ENCODE assay signal across 12 cellular contexts in the genomic region with DNA sequence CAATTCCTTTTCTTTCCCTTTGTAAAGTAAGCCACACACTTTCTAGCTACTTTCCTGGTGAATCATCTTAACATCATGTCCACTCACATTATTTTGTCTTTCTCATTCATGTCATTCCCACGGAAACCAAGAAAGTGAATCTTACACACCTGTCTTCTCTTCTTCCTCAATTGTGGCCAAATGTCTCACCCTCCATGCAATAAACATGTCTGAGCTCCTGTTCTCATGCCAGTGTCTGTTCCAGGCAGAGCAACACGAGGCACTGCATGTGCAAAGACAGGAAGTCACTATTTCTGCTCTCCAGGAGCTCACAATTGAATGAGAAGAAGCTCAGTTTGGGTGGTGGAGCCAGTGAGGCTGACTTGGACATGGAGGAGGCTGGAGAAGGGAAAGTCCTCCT. TPM values are rescaled to one million over a fixed set of nuclear protein-coding genes. Genes with fewer than 3 reads are reported as not detected.
A peak's percentile ranks its signal among the peaks of the same experiment; 100 is the strongest.
DNase-seq lines count a peak whose midpoint lies in the region; TF ChIP-seq lines count a peak whose summit lies in the region.
"Had no signal": no experiment of that assay in that cellular context is flagged by ENCODE, and none has a peak within 500 bp of the region (broad histone marks: within the 10 kb centered on the region; RNA-seq: fewer than 3 reads in every experiment).

No MANE protein-coding gene starts in this region.

- TF ChIP-seq POLR2A in adrenal gland (IDR thresholded peaks at IDR 0.05), result no peak

- H3K4me3 ChIP-seq in adipocyte (ENCODE audit: low read length) (peak overlapping the region; percentile 23), BE2C (ENCODE audit: low read depth, low read length) (no peak overlapping the region), adrenal gland (no peak overlapping the region)

- no peak overlapping the region for H3K27ac ChIP-seq in adrenal gland

- no peaks in the 10 kb centered on the region for H3K27me3 Mint-ChIP-seq in glutamatergic neuron (ENCODE audit: unreplicated experiment)

- H3K9ac ChIP-seq in adipocyte (ENCODE audit: low read length), result no peak overlapping the region

- H3K9me3 Mint-ChIP-seq in glutamatergic neuron (ENCODE audit: unreplicated experiment), result no peaks in the 10 kb centered on the region

- H3K36me3 ChIP-seq in adipocyte (ENCODE audit: control insufficient read depth, insufficient read depth, low read length, severe bottlenecking), result no peaks in the 10 kb centered on the region
- H3K36me3 ChIP-seq in BE2C, result no peaks in the 10 kb centered on the region
- no peaks in the 10 kb centered on the region for H3K36me3 ChIP-seq in adrenal gland (replicated peaks in 1 of 2)

- intact Hi-C loops in adrenal gland (cut with DNase I), result no loop called here

- H3K4me1 ChIP-seq in adipocyte (ENCODE audit: control insufficient read depth, insufficient read depth, low read length) (peaks cover 28% of the 10 kb centered on the region), BE2C (no peaks in the 10 kb centered on the region), adrenal gland (replicated peaks in 1 of 2) (no peaks in the 10 kb centered on the region)

- H3K4me1 Mint-ChIP-seq in glutamatergic neuron (ENCODE audit: low read depth, unreplicated experiment), result no peaks in the 10 kb centered on the region

- DNase-seq in EL, result peak; percentile 56
- DNase-seq in HPDE6-E6E7 (ENCODE audit: extremely low spot score), result peak; percentile 5
- peak; percentile 34 for DNase-seq in adipocyte (ENCODE audit: low read depth)
- DNase-seq in kidney glomerular epithelial cell (lab: John Stamatoyannopoulos, UW), result peak; percentile 62
- DNase-seq in BE2C, result no peak
- no peak for DNase-seq in adrenal gland
- DNase-seq in NCI-H146 treated with DMSO at 0.1 percent for 48 hours (lab: John Stamatoyannopoulos, UW; ENCODE audit: unreplicated experiment), result no peak
- DNase-seq in glutamatergic neuron, result no peak
- DNase-seq: kidney, NCI-H345 had no signal

- TF ChIP-seq CTCF in BE2C (IDR thresholded peaks at IDR 0.05; ENCODE audit: low read depth, low read length) (no peak), adrenal gland (IDR thresholded peaks at IDR 0.05) (no peak), glutamatergic neuron (IDR thresholded peaks at IDR 0.05; ENCODE audit: partially characterized antibody, unreplicated experiment) (no peak)

- no peaks in the 10 kb centered on the region for H3K36me3 Mint-ChIP-seq in glutamatergic neuron (ENCODE audit: unreplicated experiment)

- H3K9me3 ChIP-seq in adipocyte (ENCODE audit: control insufficient read depth, low read length) (no peaks in the 10 kb centered on the region), BE2C (no peaks in the 10 kb centered on the region), adrenal gland (replicated peaks in 1 of 3) (no peaks in the 10 kb centered on the region)

- H3K4me3 Mint-ChIP-seq in glutamatergic neuron (ENCODE audit: unreplicated experiment), result no peak overlapping the region

- no peak overlapping the region for H3K27ac Mint-ChIP-seq in glutamatergic neuron (ENCODE audit: unreplicated experiment)

- H3K27me3 ChIP-seq in adipocyte (replicated peaks; ENCODE audit: control insufficient read depth, insufficient read depth, low read length) (no peaks in the 10 kb centered on the region), BE2C (no peaks in the 10 kb centered on the region), adrenal gland (no peaks in the 10 kb centered on the region)

- WGBS in adrenal gland, 4 donors, result 56 to 78% (median 64%) methylated on average over 2 of the region's 2 CpGs

RNA-seq across cellular contexts. Expression of a gene that starts 29.0 kb away (rescaled TPM):
- not detected for polyA plus RNA-seq in BE2C (2012; ENCODE audit: insufficient read depth, insufficient read length, low read depth)
- total RNA-seq in adrenal gland, result not detected
- polyA plus RNA-seq in adrenal gland, result not detected
- total RNA-seq in glutamatergic neuron (ENCODE audit: unreplicated experiment), result not detected
- total RNA-seq: kidney; omental fat pad; T-helper 1 cell treated with Interleukin-12 subunit alpha and Interleukin-12 subunit beta and Interleukin-4 antibody, amounts not matched to agents 30 ng/mL and 1 ng/mL, for 36 hours had no signal

Comparison
In these comparisons a context has a peak if more than half of its experiments do, and no peak if none do; other contexts are left out.
1. DNase-seq: peak in EL (single experiment), HPDE6-E6E7 (single experiment), adipocyte (single experiment) and kidney glomerular epithelial cell (single experiment); none in BE2C (single experiment), adrenal gland (0 of 7), NCI-H146 treated with DMSO at 0.1 percent for 48 hours (single experiment) and glutamatergic neuron (single experiment).